35 cellular contexts compared by ENCODE assay signal in genomic region chr16:87922250-87922871, GRCh38. TPM values are rescaled to one million over a fixed set of nuclear protein-coding genes. Genes with fewer than 3 reads are reported as not detected.
DNase-seq lines count a peak whose midpoint lies in the region; ATAC-seq and TF ChIP-seq lines count a peak whose summit lies in the region.
"Had no signal": no experiment of that assay in that cellular context is flagged by ENCODE, and none has a peak within 500 bp of the region (broad histone marks: within the 10 kb centered on the region; RNA-seq: fewer than 3 reads in every experiment).

No MANE protein-coding gene starts in this region.

- H3K4me1 ChIP-seq in parathyroid adenoma = peaks cover 13% of the 10 kb centered on the region

- peak; percentile 32 to 62 for ATAC-seq in left cardiac atrium
- ATAC-seq: effector memory CD8-positive, alpha-beta T cell; GM12878 had no signal

- no peak overlapping the region for H3K4me3 ChIP-seq in parathyroid adenoma (ENCODE audit: low read depth, low read length)
- H3K4me3 ChIP-seq: coronary artery, GM12878, hepatocyte, PC-9 had no signal

- peaks cover 10% of the 10 kb centered on the region for H3K4me1 Mint-ChIP-seq in activated CD4-positive, alpha-beta T cell treated with anti-CD3 and anti-CD28 coated beads, Interleukin-2, amount 10 ng/mL, durations not matched to agents 24 days and 14 days

- intact Hi-C loops in left cardiac atrium (cut with DNase I) = no loop called here
- intact Hi-C loops in activated CD4-positive, alpha-beta T cell treated with anti-CD3 and anti-CD28 coated beads, Interleukin-2, amount 10 ng/mL, durations not matched to agents 24 days and 14 days (cut with micrococcal nuclease) = no loop called here

- H3K27me3 Mint-ChIP-seq in activated CD4-positive, alpha-beta T cell treated with anti-CD3 and anti-CD28 coated beads, Interleukin-2, amount 10 ng/mL, durations not matched to agents 24 days and 14 days = peaks cover 4% of the 10 kb centered on the region

- H3K27ac Mint-ChIP-seq in activated CD4-positive, alpha-beta T cell treated with anti-CD3 and anti-CD28 coated beads, Interleukin-2, amount 10 ng/mL, durations not matched to agents 24 days and 14 days = no peak overlapping the region
- H3K27ac Mint-ChIP-seq: effector memory CD8-positive, alpha-beta T cell; mesothelial cell of epicardium had no signal

- no peaks in the 10 kb centered on the region for H3K9me3 ChIP-seq in parathyroid adenoma (ENCODE audit: control insufficient read depth, low read length)

- H3K27me3 ChIP-seq in parathyroid adenoma (ENCODE audit: control insufficient read depth, insufficient read depth, low read length) = no peaks in the 10 kb centered on the region
- H3K27me3 ChIP-seq: hepatocyte had no signal

- TF ChIP-seq CTCF in parathyroid adenoma (IDR thresholded peaks at IDR 0.05) = no peak

- no peak overlapping the region for H3K9ac ChIP-seq in parathyroid adenoma

- no peaks in the 10 kb centered on the region for H3K36me3 ChIP-seq in parathyroid adenoma (ENCODE audit: control insufficient read depth, insufficient read depth, low read length)

- H2AFZ ChIP-seq in parathyroid adenoma = peak overlapping the region; percentile 38
- H2AFZ ChIP-seq: hepatocyte, PC-9 had no signal

- no peaks in the 10 kb centered on the region for H3K36me3 Mint-ChIP-seq in activated CD4-positive, alpha-beta T cell treated with anti-CD3 and anti-CD28 coated beads, Interleukin-2, amount 10 ng/mL, durations not matched to agents 24 days and 14 days (ENCODE audit: low read depth)
- H3K36me3 Mint-ChIP-seq: CD8-positive, alpha-beta memory T cell; mesothelial cell of epicardium; naive B cell had no signal

- H3K79me2 ChIP-seq in parathyroid adenoma = no peaks in the 10 kb centered on the region
- H3K79me2 ChIP-seq: hepatocyte had no signal

- H3K4me3 Mint-ChIP-seq in activated CD4-positive, alpha-beta T cell treated with anti-CD3 and anti-CD28 coated beads, Interleukin-2, amount 10 ng/mL, durations not matched to agents 24 days and 14 days = no peak overlapping the region
- H3K4me3 Mint-ChIP-seq: CD8-positive, alpha-beta memory T cell; effector memory CD8-positive, alpha-beta T cell; mesothelial cell of epicardium; naive B cell had no signal

- no peak overlapping the region for H3K4me2 ChIP-seq in parathyroid adenoma (ENCODE audit: low read length)
- H3K4me2 ChIP-seq: hepatocyte, PC-9 had no signal

- peak; percentile 1 for DNase-seq in NCI-H2196 (lab: John Stamatoyannopoulos, UW; ENCODE audit: unreplicated experiment)
- no peak for DNase-seq in NCI-H2196 treated with DMSO at 0.1 percent for 48 hours (lab: John Stamatoyannopoulos, UW; ENCODE audit: unreplicated experiment)
- DNase-seq in RPMI7951 (ENCODE audit: low read depth) = peak; percentile 74
- no peak for DNase-seq in left cardiac atrium
- no peak for DNase-seq in germinal center (ENCODE audit: low spot score)
- DNase-seq in AG20443 (ENCODE audit: low spot score) = no peak
- no peak for DNase-seq in activated CD4-positive, alpha-beta T cell treated with anti-CD3 and anti-CD28 coated beads, Interleukin-2, amount 10 ng/mL, durations not matched to agents 24 days and 14 days
- DNase-seq: activated CD4-positive, alpha-beta T cell treated with anti-CD3 and anti-CD28 coated beads, Interleukin-2, amount 50 U/mL, for 4 hours; activated CD4-positive, CD25-positive, alpha-beta regulatory T cell; activated naive CD4-positive, alpha-beta T cell treated with anti-CD3 and anti-CD28 coated beads, Interleukin-2, amount 50 U/mL, for 16 hours; AML-193; CD8-positive, alpha-beta memory T cell; DMS 273 treated with DMSO at 0.1 percent for 48 hours; effector memory CD8-positive, alpha-beta T cell; EL; erythroblast; naive B cell; NCI-H1105; NCI-H2081; NCI-H510A; occipital lobe; SHP77 treated with DMSO at 0.1 percent for 48 hours; small intestine; trophoblast cell had no signal

- H3K9me3 Mint-ChIP-seq in activated CD4-positive, alpha-beta T cell treated with anti-CD3 and anti-CD28 coated beads, Interleukin-2, amount 10 ng/mL, durations not matched to agents 24 days and 14 days = no peaks in the 10 kb centered on the region
- H3K9me3 Mint-ChIP-seq: CD8-positive, alpha-beta memory T cell; effector memory CD8-positive, alpha-beta T cell; mesothelial cell of epicardium; naive B cell had no signal

- no peak overlapping the region for H3K27ac ChIP-seq in parathyroid adenoma
- H3K27ac ChIP-seq: coronary artery, hepatocyte, PC-9 had no signal

RNA-seq across cellular contexts. Expression of gene CA5A, which starts 14.0 kb away (rescaled TPM):
- not detected in 2 replicates for total RNA-seq in RPMI7951 (2014; rRNA removed; shearing (Covaris generic))
- not detected for total RNA-seq in left cardiac atrium
- total RNA-seq in activated CD4-positive, alpha-beta T cell treated with anti-CD3 and anti-CD28 coated beads, Interleukin-2, amount 10 ng/mL, durations not matched to agents 24 days and 14 days = not detected in 2 replicates
- total RNA-seq: bronchial epithelial cell; CD8-positive, alpha-beta memory T cell; fibroblast of villous mesenchyme; GM12878; H1; lower leg skin; mesothelial cell of epicardium; occipital lobe; T-helper 1 cell treated with Interleukin-12 subunit alpha and Interleukin-12 subunit beta and Interleukin-4 antibody, amounts not matched to agents 30 ng/mL and 1 ng/mL, for 36 hours had no signal

RNA-seq across cellular contexts. Expression of gene BANP, which starts 28.9 kb away (rescaled TPM):
- 15.3 and 15.5 TPM in 2 replicates for total RNA-seq in RPMI7951 (2014; rRNA removed; shearing (Covaris generic))
- 10 to 100 TPM; 13.9 to 16.7 TPM for total RNA-seq in left cardiac atrium
- 36.8 and 44.9 TPM in 2 replicates for total RNA-seq in activated CD4-positive, alpha-beta T cell treated with anti-CD3 and anti-CD28 coated beads, Interleukin-2, amount 10 ng/mL, durations not matched to agents 24 days and 14 days

RNA-seq across cellular contexts. Expression of gene SLC7A5, which starts 53.1 kb away (rescaled TPM):
- total RNA-seq in RPMI7951 (2014; rRNA removed; shearing (Covaris generic)) = 27.3 and 31.8 TPM in 2 replicates
- total RNA-seq in left cardiac atrium = 10 to 100 TPM in 1 of 2 donors, 1 to 10 TPM in 1; 8.4 to 18.4 TPM
- total RNA-seq in activated CD4-positive, alpha-beta T cell treated with anti-CD3 and anti-CD28 coated beads, Interleukin-2, amount 10 ng/mL, durations not matched to agents 24 days and 14 days = 408 and 410 TPM in 2 replicates

Comparison
In these comparisons a context has a peak if more than half of its experiments do, and no peak if none do; other contexts are left out.
1. DNase-seq: peak in NCI-H2196 (single experiment) and RPMI7951 (single experiment); none in NCI-H2196 treated with DMSO at 0.1 percent for 48 hours (single experiment), left cardiac atrium (single experiment), germinal center (single experiment), AG20443 (single experiment) and activated CD4-positive, alpha-beta T cell treated with anti-CD3 and anti-CD28 coated beads, Interleukin-2, amount 10 ng/mL, durations not matched to agents 24 days and 14 days (single experiment).
2. RNA of gene SLC7A5, which starts 53.1 kb away (total RNA-seq): 408 to 410 TPM in activated CD4-positive, alpha-beta T cell treated with anti-CD3 and anti-CD28 coated beads, Interleukin-2, amount 10 ng/mL, durations not matched to agents 24 days and 14 days; 27.3 to 31.8 TPM in RPMI7951 and 8.4 to 18.4 TPM in left cardiac atrium; every median in the first group is over 10 times any median in the second.